In the genomic region with DNA sequence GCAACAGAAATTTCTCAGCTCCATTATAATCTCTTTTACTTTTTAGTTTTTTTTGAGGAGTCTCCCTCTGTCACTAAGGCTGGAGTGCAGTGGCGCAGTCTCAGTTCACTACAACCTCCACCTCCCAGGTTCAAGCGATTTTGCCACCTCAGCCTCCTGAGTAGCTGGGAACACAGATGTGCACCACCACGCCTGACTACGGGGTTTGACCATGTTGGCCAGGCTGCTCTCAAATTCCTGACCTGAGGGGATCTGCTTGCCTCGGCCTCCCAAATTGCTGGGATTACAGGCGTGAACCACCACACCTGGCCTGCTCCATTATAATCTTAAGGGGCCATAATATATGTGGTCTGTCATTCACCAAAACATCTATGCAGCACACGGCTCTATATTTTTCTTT, we compare ENCODE assay signal across 1 cellular context.
TF ChIP-seq lines count a peak whose summit lies in the region.

No MANE protein-coding gene starts in this region.

TF ChIP-seq in WTC11, 78 proteins besides CTCF, POLR2A, EP300 and RAD21 (continued from another document):
- TF ChIP-seq, protein P1, sequence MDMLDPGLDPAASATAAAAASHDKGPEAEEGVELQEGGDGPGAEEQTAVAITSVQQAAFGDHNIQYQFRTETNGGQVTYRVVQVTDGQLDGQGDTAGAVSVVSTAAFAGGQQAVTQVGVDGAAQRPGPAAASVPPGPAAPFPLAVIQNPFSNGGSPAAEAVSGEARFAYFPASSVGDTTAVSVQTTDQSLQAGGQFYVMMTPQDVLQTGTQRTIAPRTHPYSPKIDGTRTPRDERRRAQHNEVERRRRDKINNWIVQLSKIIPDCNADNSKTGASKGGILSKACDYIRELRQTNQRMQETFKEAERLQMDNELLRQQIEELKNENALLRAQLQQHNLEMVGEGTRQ (CRISPR knock-in tag; IDR thresholded peaks at IDR 0.05) = no peak
- TF ChIP-seq ZNF423 (CRISPR knock-in tag; IDR thresholded peaks at IDR 0.05) (no peak), ZNF232 (CRISPR knock-in tag; IDR thresholded peaks at IDR 0.05) (no peak), SOX15 (CRISPR knock-in tag; IDR thresholded peaks at IDR 0.05) (no peak), ZNF138 (CRISPR knock-in tag; conservative IDR thresholded peaks at IDR 0.05) (no peak), FOXK1 (CRISPR knock-in tag; IDR thresholded peaks at IDR 0.05) (no peak), ZNF219 (CRISPR knock-in tag; IDR thresholded peaks at IDR 0.05; ENCODE audit: borderline replicate concordance) (no peak), KAT7 (CRISPR knock-in tag; IDR thresholded peaks at IDR 0.05; ENCODE audit: borderline replicate concordance) (no peak), PRRX2 (CRISPR knock-in tag; IDR thresholded peaks at IDR 0.05) (no peak), FOXJ3 (CRISPR knock-in tag; IDR thresholded peaks at IDR 0.05; ENCODE audit: borderline replicate concordance) (no peak), NFE2L1 (CRISPR knock-in tag; IDR thresholded peaks at IDR 0.05) (no peak), CREB1 (CRISPR knock-in tag; IDR thresholded peaks at IDR 0.05) (no peak), GTF2I (CRISPR knock-in tag; conservative IDR thresholded peaks at IDR 0.05) (no peak)
- TF ChIP-seq, protein P2, sequence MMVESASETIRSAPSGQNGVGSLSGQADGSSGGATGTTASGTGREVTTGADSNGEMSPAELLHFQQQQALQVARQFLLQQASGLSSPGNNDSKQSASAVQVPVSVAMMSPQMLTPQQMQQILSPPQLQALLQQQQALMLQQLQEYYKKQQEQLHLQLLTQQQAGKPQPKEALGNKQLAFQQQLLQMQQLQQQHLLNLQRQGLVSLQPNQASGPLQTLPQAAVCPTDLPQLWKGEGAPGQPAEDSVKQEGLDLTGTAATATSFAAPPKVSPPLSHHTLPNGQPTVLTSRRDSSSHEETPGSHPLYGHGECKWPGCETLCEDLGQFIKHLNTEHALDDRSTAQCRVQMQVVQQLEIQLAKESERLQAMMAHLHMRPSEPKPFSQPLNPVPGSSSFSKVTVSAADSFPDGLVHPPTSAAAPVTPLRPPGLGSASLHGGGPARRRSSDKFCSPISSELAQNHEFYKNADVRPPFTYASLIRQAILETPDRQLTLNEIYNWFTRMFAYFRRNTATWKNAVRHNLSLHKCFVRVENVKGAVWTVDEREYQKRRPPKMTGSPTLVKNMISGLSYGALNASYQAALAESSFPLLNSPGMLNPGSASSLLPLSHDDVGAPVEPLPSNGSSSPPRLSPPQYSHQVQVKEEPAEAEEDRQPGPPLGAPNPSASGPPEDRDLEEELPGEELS (CRISPR knock-in tag; IDR thresholded peaks at IDR 0.05) = no peak
- TF ChIP-seq, protein P3, sequence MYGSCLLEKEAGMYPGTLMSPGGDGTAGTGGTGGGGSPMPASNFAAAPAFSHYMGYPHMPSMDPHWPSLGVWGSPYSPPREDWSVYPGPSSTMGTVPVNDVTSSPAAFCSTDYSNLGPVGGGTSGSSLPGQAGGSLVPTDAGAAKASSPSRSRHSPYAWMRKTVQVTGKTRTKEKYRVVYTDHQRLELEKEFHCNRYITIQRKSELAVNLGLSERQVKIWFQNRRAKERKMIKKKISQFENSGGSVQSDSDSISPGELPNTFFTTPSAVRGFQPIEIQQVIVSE (CRISPR knock-in tag; IDR thresholded peaks at IDR 0.05; ENCODE audit: borderline replicate concordance) = no peak
- TF ChIP-seq, protein P4, sequence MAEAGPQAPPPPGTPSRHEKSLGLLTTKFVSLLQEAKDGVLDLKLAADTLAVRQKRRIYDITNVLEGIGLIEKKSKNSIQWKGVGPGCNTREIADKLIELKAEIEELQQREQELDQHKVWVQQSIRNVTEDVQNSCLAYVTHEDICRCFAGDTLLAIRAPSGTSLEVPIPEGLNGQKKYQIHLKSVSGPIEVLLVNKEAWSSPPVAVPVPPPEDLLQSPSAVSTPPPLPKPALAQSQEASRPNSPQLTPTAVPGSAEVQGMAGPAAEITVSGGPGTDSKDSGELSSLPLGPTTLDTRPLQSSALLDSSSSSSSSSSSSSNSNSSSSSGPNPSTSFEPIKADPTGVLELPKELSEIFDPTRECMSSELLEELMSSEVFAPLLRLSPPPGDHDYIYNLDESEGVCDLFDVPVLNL (CRISPR knock-in tag; IDR thresholded peaks at IDR 0.05; ENCODE audit: borderline replicate concordance, low read depth) = no peak
- TF ChIP-seq, protein P5, sequence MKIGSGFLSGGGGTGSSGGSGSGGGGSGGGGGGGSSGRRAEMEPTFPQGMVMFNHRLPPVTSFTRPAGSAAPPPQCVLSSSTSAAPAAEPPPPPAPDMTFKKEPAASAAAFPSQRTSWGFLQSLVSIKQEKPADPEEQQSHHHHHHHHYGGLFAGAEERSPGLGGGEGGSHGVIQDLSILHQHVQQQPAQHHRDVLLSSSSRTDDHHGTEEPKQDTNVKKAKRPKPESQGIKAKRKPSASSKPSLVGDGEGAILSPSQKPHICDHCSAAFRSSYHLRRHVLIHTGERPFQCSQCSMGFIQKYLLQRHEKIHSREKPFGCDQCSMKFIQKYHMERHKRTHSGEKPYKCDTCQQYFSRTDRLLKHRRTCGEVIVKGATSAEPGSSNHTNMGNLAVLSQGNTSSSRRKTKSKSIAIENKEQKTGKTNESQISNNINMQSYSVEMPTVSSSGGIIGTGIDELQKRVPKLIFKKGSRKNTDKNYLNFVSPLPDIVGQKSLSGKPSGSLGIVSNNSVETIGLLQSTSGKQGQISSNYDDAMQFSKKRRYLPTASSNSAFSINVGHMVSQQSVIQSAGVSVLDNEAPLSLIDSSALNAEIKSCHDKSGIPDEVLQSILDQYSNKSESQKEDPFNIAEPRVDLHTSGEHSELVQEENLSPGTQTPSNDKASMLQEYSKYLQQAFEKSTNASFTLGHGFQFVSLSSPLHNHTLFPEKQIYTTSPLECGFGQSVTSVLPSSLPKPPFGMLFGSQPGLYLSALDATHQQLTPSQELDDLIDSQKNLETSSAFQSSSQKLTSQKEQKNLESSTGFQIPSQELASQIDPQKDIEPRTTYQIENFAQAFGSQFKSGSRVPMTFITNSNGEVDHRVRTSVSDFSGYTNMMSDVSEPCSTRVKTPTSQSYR (CRISPR knock-in tag; IDR thresholded peaks at IDR 0.05) = no peak
- TF ChIP-seq, protein P6, sequence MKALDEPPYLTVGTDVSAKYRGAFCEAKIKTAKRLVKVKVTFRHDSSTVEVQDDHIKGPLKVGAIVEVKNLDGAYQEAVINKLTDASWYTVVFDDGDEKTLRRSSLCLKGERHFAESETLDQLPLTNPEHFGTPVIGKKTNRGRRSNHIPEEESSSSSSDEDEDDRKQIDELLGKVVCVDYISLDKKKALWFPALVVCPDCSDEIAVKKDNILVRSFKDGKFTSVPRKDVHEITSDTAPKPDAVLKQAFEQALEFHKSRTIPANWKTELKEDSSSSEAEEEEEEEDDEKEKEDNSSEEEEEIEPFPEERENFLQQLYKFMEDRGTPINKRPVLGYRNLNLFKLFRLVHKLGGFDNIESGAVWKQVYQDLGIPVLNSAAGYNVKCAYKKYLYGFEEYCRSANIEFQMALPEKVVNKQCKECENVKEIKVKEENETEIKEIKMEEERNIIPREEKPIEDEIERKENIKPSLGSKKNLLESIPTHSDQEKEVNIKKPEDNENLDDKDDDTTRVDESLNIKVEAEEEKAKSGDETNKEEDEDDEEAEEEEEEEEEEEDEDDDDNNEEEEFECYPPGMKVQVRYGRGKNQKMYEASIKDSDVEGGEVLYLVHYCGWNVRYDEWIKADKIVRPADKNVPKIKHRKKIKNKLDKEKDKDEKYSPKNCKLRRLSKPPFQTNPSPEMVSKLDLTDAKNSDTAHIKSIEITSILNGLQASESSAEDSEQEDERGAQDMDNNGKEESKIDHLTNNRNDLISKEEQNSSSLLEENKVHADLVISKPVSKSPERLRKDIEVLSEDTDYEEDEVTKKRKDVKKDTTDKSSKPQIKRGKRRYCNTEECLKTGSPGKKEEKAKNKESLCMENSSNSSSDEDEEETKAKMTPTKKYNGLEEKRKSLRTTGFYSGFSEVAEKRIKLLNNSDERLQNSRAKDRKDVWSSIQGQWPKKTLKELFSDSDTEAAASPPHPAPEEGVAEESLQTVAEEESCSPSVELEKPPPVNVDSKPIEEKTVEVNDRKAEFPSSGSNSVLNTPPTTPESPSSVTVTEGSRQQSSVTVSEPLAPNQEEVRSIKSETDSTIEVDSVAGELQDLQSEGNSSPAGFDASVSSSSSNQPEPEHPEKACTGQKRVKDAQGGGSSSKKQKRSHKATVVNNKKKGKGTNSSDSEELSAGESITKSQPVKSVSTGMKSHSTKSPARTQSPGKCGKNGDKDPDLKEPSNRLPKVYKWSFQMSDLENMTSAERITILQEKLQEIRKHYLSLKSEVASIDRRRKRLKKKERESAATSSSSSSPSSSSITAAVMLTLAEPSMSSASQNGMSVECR (CRISPR knock-in tag; IDR thresholded peaks at IDR 0.05; ENCODE audit: borderline replicate concordance) = no peak
TF ChIP-seq in WTC11: peak in this region for 0.
